8 cellular contexts compared by ENCODE assay signal in the genomic region with DNA sequence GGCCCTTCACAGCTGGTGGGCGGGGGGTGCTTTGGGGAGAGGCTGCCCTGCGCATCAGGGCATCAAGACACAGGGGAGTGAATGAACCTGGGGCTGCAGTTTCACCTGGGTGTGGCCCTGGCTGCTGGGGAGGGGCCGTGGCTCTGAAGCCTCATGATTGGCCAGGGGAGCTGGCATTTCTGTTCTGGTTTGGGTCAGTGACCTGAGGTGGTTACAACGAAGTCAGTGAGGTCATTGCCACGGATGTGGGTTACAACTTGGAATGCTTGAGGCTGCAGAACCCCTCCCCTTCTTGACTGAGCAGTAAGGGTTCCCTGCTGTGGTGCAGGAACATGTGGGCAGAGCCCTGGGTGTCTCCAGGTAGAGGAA. TPM values are rescaled to one million over a fixed set of nuclear protein-coding genes. Genes with fewer than 3 reads are reported as not detected.
A peak's percentile ranks its signal among the peaks of the same experiment; 100 is the strongest.
DNase-seq lines count a peak whose midpoint lies in the region; ATAC-seq and TF ChIP-seq lines count a peak whose summit lies in the region.

No MANE protein-coding gene starts in this region.

- H3K4me3 ChIP-seq in fibroblast of villous mesenchyme (ENCODE audit: low read depth, low read length), result no peak overlapping the region

- peak; percentile 77 for DNase-seq in UCSD-AML1 (lab: John Stamatoyannopoulos, UW; ENCODE audit: unreplicated experiment)
- DNase-seq in fibroblast of villous mesenchyme (ENCODE audit: low read depth), result peak; percentile 92
- no peak for DNase-seq in NCI-H774 (lab: John Stamatoyannopoulos, UW)
- DNase-seq in pons (ENCODE audit: low spot score), result no peak
- DNase-seq in left ventricle myocardium superior, result no peak
- DNase-seq in NCI-H146 (lab: John Stamatoyannopoulos, UW), result no peak

- no peak for TF ChIP-seq CTCF in fibroblast of villous mesenchyme (IDR thresholded peaks at IDR 0.05; ENCODE audit: insufficient read depth, low read depth, low read length)

- ATAC-seq in GM18517 (IDR thresholded peaks at IDR 0.05; ENCODE audit: unreplicated experiment) (peak; percentile 42), HG03175 (IDR thresholded peaks at IDR 0.05; ENCODE audit: unreplicated experiment) (peak; percentile 55), left ventricle myocardium superior (no peak)

- intact Hi-C loops in left ventricle myocardium superior (cut with micrococcal nuclease), result no loop called here

RNA-seq across cellular contexts. Expression of gene TCEA2, which starts 3.0 kb away (rescaled TPM):
- total RNA-seq in fibroblast of villous mesenchyme (20.7 and 24.2 TPM in 2 replicates), left ventricle myocardium superior (35.6 TPM)

RNA-seq across cellular contexts. Expression of gene RGS19, which starts 13.4 kb away (rescaled TPM):
- total RNA-seq in fibroblast of villous mesenchyme (13.0 and 13.2 TPM in 2 replicates), left ventricle myocardium superior (5.4 TPM)

RNA-seq across cellular contexts. Expression of gene OPRL1, which starts 13.9 kb away (rescaled TPM):
- total RNA-seq in fibroblast of villous mesenchyme, result 1.6 and 1.7 TPM in 2 replicates
- total RNA-seq in left ventricle myocardium superior, result 0.27 TPM

RNA-seq across cellular contexts. Expression of gene SOX18, which starts 16.5 kb away (rescaled TPM):
- under 0.01 TPM in 1 of 2 replicates, not detected in the other for total RNA-seq in fibroblast of villous mesenchyme
- total RNA-seq in left ventricle myocardium superior, result 36.8 TPM

RNA-seq across cellular contexts. Expression of gene LKAAEAR1, which starts 18.2 kb away (rescaled TPM):
- total RNA-seq in fibroblast of villous mesenchyme (under 0.01 TPM in 1 of 2 replicates, not detected in the other), left ventricle myocardium superior (not detected)

Comparison
In these comparisons a context has a peak if more than half of its experiments do, and no peak if none do; other contexts are left out.
1. DNase-seq: peak in UCSD-AML1 (single experiment) and fibroblast of villous mesenchyme (single experiment); none in NCI-H774 (single experiment), pons (single experiment), left ventricle myocardium superior (single experiment) and NCI-H146 (single experiment).